In genomic region chr22:41688365-41689211, GRCh38 we compare ENCODE assay signal across 1 cellular context.
TF ChIP-seq lines count a peak whose summit lies in the region.

Gene SNU13 (minus strand): TSS chr22:41688867. CDS start chr22:41688796, 71 bp downstream.

TF ChIP-seq in HEK293, 187 proteins besides CTCF, POLR2A, EP300 and RAD21 (continued from another document and continues in another):
- TF ChIP-seq, protein P1, sequence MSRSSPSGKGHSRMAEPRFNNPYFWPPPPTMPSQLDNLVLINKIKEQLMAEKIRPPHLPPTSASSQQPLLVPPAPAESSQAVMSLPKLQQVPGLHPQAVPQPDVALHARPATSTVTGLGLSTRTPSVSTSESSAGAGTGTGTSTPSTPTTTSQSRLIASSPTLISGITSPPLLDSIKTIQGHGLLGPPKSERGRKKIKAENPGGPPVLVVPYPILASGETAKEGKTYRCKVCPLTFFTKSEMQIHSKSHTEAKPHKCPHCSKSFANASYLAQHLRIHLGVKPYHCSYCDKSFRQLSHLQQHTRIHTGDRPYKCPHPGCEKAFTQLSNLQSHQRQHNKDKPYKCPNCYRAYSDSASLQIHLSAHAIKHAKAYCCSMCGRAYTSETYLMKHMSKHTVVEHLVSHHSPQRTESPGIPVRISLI (tag by site-specific recombination; IDR thresholded peaks at IDR 0.05) = no peak
- TF ChIP-seq ZNF354C (tag by site-specific recombination; IDR thresholded peaks at IDR 0.05; ENCODE audit: borderline replicate concordance, low read depth) (no peak), ZNF211 (tag by site-specific recombination; IDR thresholded peaks at IDR 0.05; ENCODE audit: low read depth) (no peak), ZNF169 (tag by site-specific recombination; IDR thresholded peaks at IDR 0.05) (no peak), ZNF214 (tag by site-specific recombination; IDR thresholded peaks at IDR 0.05; ENCODE audit: borderline replicate concordance) (no peak), ZNF623 (tag by site-specific recombination; IDR thresholded peaks at IDR 0.05) (no peak), ZNF654 (tag by site-specific recombination; IDR thresholded peaks at IDR 0.05; ENCODE audit: low read depth) (0 out of 2 replicates have a peak, but pooled peaks have one; percentile 3), KLF8 (tag by site-specific recombination; IDR thresholded peaks at IDR 0.05) (peak; percentile 70), SETDB1 (IDR thresholded peaks at IDR 0.05; ENCODE audit: insufficient read length, low read length) (no peak), ZNF677 (tag by site-specific recombination; IDR thresholded peaks at IDR 0.05) (no peak), ZSCAN4 (tag by site-specific recombination; IDR thresholded peaks at IDR 0.05) (no peak), ZNF621 (tag by site-specific recombination; IDR thresholded peaks at IDR 0.05) (no peak), ZNF366 (tag by site-specific recombination; conservative IDR thresholded peaks at IDR 0.05) (no peak), ZNF341 (tag by site-specific recombination; IDR thresholded peaks at IDR 0.05; ENCODE audit: low read depth) (peak; percentile 37; the same call in 1 of the 2 replicates), ZNF239 (tag by site-specific recombination; IDR thresholded peaks at IDR 0.05) (no peak), WT1 (tag by site-specific recombination; IDR thresholded peaks at IDR 0.05) (no peak; the same call in 1 of the 2 replicates), GLIS2 (tag by site-specific recombination; IDR thresholded peaks at IDR 0.05) (peak; percentile 46), ZNF473 (tag by site-specific recombination; IDR thresholded peaks at IDR 0.05) (no peak), ZFP69B (tag by site-specific recombination; IDR thresholded peaks at IDR 0.05) (peak; percentile 95; the same call in 1 of the 2 replicates), RBAK (tag by site-specific recombination; IDR thresholded peaks at IDR 0.05) (no peak), ZBTB8A (tag by site-specific recombination; IDR thresholded peaks at IDR 0.05) (no peak; the same call in 1 of the 2 replicates), ZNF571 (tag by site-specific recombination; IDR thresholded peaks at IDR 0.05) (no peak), KLF1 (tag by site-specific recombination; IDR thresholded peaks at IDR 0.05) (peak; percentile 80), ZSCAN18 (tag by site-specific recombination; IDR thresholded peaks at IDR 0.05) (no peak), ZNF626 (tag by site-specific recombination; IDR thresholded peaks at IDR 0.05) (no peak), ZNF48 (tag by site-specific recombination; IDR thresholded peaks at IDR 0.05) (no peak), KLF17 (tag by site-specific recombination; IDR thresholded peaks at IDR 0.05) (peak; percentile 14), ZNF624 (tag by site-specific recombination; IDR thresholded peaks at IDR 0.05) (no peak), ZNF548 (tag by site-specific recombination; IDR thresholded peaks at IDR 0.05) (no peak), KLF9 (tag by site-specific recombination; IDR thresholded peaks at IDR 0.05; ENCODE audit: low read depth) (peak; percentile 85), ZEB2 (tag by site-specific recombination; IDR thresholded peaks at IDR 0.05) (peak; percentile 97), ZNF76 (tag by site-specific recombination; IDR thresholded peaks at IDR 0.05; ENCODE audit: borderline replicate concordance, low read depth) (peak; percentile 33; the same call in 1 of the 2 replicates), ZBTB21 (tag by site-specific recombination; IDR thresholded peaks at IDR 0.05) (peak; percentile 93), SALL2 (tag by site-specific recombination; IDR thresholded peaks at IDR 0.05; ENCODE audit: borderline replicate concordance) (no peak), ZFHX2 (tag by site-specific recombination; conservative IDR thresholded peaks at IDR 0.05) (peak; percentile 22; the same call in 1 of the 2 replicates), FEZF1 (tag by site-specific recombination; IDR thresholded peaks at IDR 0.05) (no peak), ZNF155 (tag by site-specific recombination; IDR thresholded peaks at IDR 0.05) (no peak), ZNF114 (tag by site-specific recombination; IDR thresholded peaks at IDR 0.05) (no peak), TCF7L2 (IDR thresholded peaks at IDR 0.05; ENCODE audit: borderline replicate concordance, low read depth, low read length) (no peak), ZNF121 (tag by site-specific recombination; IDR thresholded peaks at IDR 0.05) (no peak), ZNF221 (tag by site-specific recombination; IDR thresholded peaks at IDR 0.05; ENCODE audit: borderline replicate concordance) (no peak), ZBTB20 (tag by site-specific recombination; IDR thresholded peaks at IDR 0.05) (peak; percentile 77), ZNF184 (tag by site-specific recombination; IDR thresholded peaks at IDR 0.05) (0 out of 2 replicates have a peak, but pooled peaks have one; percentile 30), ZNF324 (tag by site-specific recombination; IDR thresholded peaks at IDR 0.05) (no peak; the same call in 1 of the 2 replicates)
- TF ChIP-seq, protein P2, sequence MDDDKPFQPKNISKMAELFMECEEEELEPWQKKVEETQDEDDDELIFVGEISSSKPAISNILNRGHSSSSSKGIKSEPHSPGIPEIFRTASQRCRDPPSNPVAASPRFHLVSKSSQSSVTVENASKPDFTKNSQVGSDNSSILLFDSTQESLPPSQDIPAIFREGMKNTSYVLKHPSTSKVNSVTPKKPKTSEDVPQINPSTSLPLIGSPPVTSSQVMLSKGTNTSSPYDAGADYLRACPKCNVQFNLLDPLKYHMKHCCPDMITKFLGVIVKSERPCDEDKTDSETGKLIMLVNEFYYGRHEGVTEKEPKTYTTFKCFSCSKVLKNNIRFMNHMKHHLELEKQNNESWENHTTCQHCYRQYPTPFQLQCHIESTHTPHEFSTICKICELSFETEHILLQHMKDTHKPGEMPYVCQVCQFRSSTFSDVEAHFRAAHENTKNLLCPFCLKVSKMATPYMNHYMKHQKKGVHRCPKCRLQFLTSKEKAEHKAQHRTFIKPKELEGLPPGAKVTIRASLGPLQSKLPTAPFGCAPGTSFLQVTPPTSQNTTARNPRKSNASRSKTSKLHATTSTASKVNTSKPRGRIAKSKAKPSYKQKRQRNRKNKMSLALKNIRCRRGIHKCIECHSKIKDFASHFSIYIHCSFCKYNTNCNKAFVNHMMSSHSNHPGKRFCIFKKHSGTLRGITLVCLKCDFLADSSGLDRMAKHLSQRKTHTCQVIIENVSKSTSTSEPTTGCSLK (tag by site-specific recombination; IDR thresholded peaks at IDR 0.05) = no peak
- TF ChIP-seq, protein P3, sequence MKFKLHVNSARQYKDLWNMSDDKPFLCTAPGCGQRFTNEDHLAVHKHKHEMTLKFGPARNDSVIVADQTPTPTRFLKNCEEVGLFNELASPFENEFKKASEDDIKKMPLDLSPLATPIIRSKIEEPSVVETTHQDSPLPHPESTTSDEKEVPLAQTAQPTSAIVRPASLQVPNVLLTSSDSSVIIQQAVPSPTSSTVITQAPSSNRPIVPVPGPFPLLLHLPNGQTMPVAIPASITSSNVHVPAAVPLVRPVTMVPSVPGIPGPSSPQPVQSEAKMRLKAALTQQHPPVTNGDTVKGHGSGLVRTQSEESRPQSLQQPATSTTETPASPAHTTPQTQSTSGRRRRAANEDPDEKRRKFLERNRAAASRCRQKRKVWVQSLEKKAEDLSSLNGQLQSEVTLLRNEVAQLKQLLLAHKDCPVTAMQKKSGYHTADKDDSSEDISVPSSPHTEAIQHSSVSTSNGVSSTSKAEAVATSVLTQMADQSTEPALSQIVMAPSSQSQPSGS (tag by site-specific recombination; IDR thresholded peaks at IDR 0.05; ENCODE audit: low read depth) = 0 out of 2 replicates have a peak, but pooled peaks have one; percentile 3
- TF ChIP-seq, protein P4, sequence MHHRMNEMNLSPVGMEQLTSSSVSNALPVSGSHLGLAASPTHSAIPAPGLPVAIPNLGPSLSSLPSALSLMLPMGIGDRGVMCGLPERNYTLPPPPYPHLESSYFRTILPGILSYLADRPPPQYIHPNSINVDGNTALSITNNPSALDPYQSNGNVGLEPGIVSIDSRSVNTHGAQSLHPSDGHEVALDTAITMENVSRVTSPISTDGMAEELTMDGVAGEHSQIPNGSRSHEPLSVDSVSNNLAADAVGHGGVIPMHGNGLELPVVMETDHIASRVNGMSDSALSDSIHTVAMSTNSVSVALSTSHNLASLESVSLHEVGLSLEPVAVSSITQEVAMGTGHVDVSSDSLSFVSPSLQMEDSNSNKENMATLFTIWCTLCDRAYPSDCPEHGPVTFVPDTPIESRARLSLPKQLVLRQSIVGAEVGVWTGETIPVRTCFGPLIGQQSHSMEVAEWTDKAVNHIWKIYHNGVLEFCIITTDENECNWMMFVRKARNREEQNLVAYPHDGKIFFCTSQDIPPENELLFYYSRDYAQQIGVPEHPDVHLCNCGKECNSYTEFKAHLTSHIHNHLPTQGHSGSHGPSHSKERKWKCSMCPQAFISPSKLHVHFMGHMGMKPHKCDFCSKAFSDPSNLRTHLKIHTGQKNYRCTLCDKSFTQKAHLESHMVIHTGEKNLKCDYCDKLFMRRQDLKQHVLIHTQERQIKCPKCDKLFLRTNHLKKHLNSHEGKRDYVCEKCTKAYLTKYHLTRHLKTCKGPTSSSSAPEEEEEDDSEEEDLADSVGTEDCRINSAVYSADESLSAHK (tag by site-specific recombination; IDR thresholded peaks at IDR 0.05) = no peak
- TF ChIP-seq, protein P5, sequence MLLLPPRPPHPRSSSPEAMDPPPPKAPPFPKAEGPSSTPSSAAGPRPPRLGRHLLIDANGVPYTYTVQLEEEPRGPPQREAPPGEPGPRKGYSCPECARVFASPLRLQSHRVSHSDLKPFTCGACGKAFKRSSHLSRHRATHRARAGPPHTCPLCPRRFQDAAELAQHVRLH (tag by site-specific recombination; IDR thresholded peaks at IDR 0.05) = 0 out of 2 replicates have a peak, but pooled peaks have one; percentile 31
- TF ChIP-seq, protein P6, sequence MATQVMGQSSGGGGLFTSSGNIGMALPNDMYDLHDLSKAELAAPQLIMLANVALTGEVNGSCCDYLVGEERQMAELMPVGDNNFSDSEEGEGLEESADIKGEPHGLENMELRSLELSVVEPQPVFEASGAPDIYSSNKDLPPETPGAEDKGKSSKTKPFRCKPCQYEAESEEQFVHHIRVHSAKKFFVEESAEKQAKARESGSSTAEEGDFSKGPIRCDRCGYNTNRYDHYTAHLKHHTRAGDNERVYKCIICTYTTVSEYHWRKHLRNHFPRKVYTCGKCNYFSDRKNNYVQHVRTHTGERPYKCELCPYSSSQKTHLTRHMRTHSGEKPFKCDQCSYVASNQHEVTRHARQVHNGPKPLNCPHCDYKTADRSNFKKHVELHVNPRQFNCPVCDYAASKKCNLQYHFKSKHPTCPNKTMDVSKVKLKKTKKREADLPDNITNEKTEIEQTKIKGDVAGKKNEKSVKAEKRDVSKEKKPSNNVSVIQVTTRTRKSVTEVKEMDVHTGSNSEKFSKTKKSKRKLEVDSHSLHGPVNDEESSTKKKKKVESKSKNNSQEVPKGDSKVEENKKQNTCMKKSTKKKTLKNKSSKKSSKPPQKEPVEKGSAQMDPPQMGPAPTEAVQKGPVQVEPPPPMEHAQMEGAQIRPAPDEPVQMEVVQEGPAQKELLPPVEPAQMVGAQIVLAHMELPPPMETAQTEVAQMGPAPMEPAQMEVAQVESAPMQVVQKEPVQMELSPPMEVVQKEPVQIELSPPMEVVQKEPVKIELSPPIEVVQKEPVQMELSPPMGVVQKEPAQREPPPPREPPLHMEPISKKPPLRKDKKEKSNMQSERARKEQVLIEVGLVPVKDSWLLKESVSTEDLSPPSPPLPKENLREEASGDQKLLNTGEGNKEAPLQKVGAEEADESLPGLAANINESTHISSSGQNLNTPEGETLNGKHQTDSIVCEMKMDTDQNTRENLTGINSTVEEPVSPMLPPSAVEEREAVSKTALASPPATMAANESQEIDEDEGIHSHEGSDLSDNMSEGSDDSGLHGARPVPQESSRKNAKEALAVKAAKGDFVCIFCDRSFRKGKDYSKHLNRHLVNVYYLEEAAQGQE (tag by site-specific recombination; IDR thresholded peaks at IDR 0.05) = no peak; the same call in 1 of the 2 replicates
- TF ChIP-seq, protein P7, sequence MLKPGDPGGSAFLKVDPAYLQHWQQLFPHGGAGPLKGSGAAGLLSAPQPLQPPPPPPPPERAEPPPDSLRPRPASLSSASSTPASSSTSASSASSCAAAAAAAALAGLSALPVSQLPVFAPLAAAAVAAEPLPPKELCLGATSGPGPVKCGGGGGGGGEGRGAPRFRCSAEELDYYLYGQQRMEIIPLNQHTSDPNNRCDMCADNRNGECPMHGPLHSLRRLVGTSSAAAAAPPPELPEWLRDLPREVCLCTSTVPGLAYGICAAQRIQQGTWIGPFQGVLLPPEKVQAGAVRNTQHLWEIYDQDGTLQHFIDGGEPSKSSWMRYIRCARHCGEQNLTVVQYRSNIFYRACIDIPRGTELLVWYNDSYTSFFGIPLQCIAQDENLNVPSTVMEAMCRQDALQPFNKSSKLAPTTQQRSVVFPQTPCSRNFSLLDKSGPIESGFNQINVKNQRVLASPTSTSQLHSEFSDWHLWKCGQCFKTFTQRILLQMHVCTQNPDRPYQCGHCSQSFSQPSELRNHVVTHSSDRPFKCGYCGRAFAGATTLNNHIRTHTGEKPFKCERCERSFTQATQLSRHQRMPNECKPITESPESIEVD (tag by site-specific recombination; IDR thresholded peaks at IDR 0.05) = no peak
